ENCODE assay signal across 8 cellular contexts in the genomic region with DNA sequence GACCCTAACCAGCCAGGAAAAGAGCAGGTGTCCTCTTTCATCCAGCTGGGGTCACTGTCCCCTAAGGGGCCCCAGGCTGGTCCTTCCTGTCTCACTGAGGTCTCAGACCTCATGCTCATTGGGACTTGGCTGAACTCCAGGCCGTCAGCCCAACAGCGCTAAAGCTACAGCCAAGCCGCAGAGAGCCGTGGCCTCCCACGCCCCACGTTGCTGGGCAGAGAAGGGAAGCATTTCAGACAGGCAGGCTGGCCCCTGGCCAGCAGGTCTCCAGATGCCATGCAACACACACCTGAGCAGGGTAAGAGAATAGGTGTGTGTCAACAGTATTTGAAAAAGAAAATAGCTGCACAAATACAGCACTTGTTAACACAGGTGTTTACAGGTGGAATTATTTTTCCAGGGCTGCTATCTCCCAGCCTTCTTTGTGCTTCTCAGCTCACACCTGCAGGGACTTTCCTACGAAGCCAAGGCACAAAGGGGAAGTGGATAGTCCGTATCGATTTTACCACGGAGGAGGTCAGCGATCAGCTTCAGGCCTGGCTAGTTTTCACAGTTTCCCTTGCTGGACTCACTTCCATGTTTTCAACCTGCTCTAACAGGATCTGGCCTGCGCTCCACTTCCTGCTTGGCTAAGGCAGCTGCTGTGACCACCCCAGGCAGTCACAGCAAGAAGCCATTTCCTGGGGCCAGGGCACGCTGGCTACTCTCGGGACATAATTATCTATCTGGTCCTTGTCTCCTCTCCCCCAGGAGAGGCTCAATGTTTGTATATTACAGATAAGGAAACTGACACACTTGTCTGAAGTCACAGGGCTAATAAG.
DNase-seq lines count a peak whose midpoint lies in the region; ATAC-seq, FAIRE-seq and TF ChIP-seq lines count a peak whose summit lies in the region.

No MANE protein-coding gene starts in this region.

- no peak overlapping the region for H4K12ac ChIP-seq in trophoblast cell (ENCODE audit: low read depth, low read length)

- no CpG with 5 or more reads among the region's 14 CpGs for WGBS in trophoblast cell (ENCODE audit: extremely low coverage, insufficient coverage, insufficient read length)

- H2AFZ ChIP-seq in SU-DHL-6 (ENCODE audit: low read depth, low read length, severe bottlenecking) = no peak overlapping the region
- H2AFZ ChIP-seq in trophoblast cell (ENCODE audit: insufficient read depth, low read length, poor library complexity) = no peak overlapping the region

- H3K27ac ChIP-seq in SU-DHL-6 (ENCODE audit: low read depth, low read length) (peak overlapping the region; percentile 34), cardiac muscle cell (no peak overlapping the region), trophoblast cell (ENCODE audit: low read depth, low read length) (no peak overlapping the region)

- DNase-seq in GM18507 (ENCODE audit: extremely low spot score, insufficient read length, low read depth) = peak; percentile 76
- DNase-seq in MV-4-11 (lab: John Stamatoyannopoulos, UW) = peak; percentile 81
- peak; percentile 71 to 85 for DNase-seq in cardiac muscle cell (ENCODE audit: low read depth in 1 of 2, low spot score in 1 of 2)
- DNase-seq in trophoblast cell = peak; percentile 40 to 44
- no peak for DNase-seq in stimulated activated CD4-positive, alpha-beta T cell treated with anti-CD3 and anti-CD28 coated beads, Interleukin-4, amount 100 ng/mL, for 1 hour
- DNase-seq in activated CD4-positive, alpha-beta T cell treated with anti-CD3 and anti-CD28 coated beads, Interleukin-2, amount 50 U/mL, for 4 hours = no peak

- no peak overlapping the region for H2BK120ac ChIP-seq in trophoblast cell (ENCODE audit: insufficient read depth, low read length, poor library complexity)

- peak overlapping the region; percentile 40 for H4K91ac ChIP-seq in trophoblast cell (ENCODE audit: low read depth, low read length)

- H3K36me3 ChIP-seq in SU-DHL-6 (ENCODE audit: low read length) = no peaks in the 10 kb centered on the region
- no peaks in the 10 kb centered on the region for H3K36me3 ChIP-seq in cardiac muscle cell
- no peaks in the 10 kb centered on the region for H3K36me3 ChIP-seq in trophoblast cell (ENCODE audit: control insufficient read depth in 1 of 2, insufficient read depth in 2 of 2, low read length in 2 of 2)

- peaks cover 4% of the 10 kb centered on the region; the same call in 1 of the 2 replicates for H3F3A ChIP-seq in SU-DHL-6 (ENCODE audit: insufficient read depth)

- no peak overlapping the region for H3K4me3 ChIP-seq in SU-DHL-6 (ENCODE audit: insufficient read depth, low read length, poor library complexity, severe bottlenecking)
- H3K4me3 ChIP-seq in cardiac muscle cell = no peak overlapping the region
- H3K4me3 ChIP-seq in trophoblast cell (ENCODE audit: low read depth, low read length) = no peak overlapping the region

- no peak overlapping the region for H2AK5ac ChIP-seq in trophoblast cell (ENCODE audit: low read length)

- peak overlapping the region; percentile 23 for H4K8ac ChIP-seq in trophoblast cell (ENCODE audit: low read depth, low read length)

- TF ChIP-seq CTCF in SU-DHL-6 (IDR thresholded peaks at IDR 0.05; ENCODE audit: insufficient read depth, low read length, poor library complexity, severe bottlenecking) (no peak), cardiac muscle cell (IDR thresholded peaks at IDR 0.05; ENCODE audit: low read depth, low read length) (peak; percentile 19)

- no peak overlapping the region for H3K4ac ChIP-seq in trophoblast cell (ENCODE audit: low read depth, low read length)

- H3K14ac ChIP-seq in trophoblast cell (ENCODE audit: low read length) = peak overlapping the region; percentile 28

- H3K9ac ChIP-seq in SU-DHL-6 (ENCODE audit: low read length) (0 out of 2 replicates have a peak overlapping the region, but pooled peaks have one; percentile 6), trophoblast cell (ENCODE audit: low read length) (no peak overlapping the region)

- H3K4me2 ChIP-seq in SU-DHL-6 (ENCODE audit: low read depth, low read length, poor library complexity, severe bottlenecking) = peak overlapping the region; percentile 23
- H3K4me2 ChIP-seq in trophoblast cell (ENCODE audit: low read length) = no peak overlapping the region

- peak; percentile 98 for FAIRE-seq in GM18507 (lab: Jason Lieb, UNC)

- H3K9me3 ChIP-seq in SU-DHL-6 (ENCODE audit: insufficient read depth, low read length) = no peaks in the 10 kb centered on the region
- H3K9me3 ChIP-seq in cardiac muscle cell (ENCODE audit: low read depth) = no peaks in the 10 kb centered on the region
- peaks cover 3% of the 10 kb centered on the region for H3K9me3 ChIP-seq in trophoblast cell (ENCODE audit: insufficient read depth, low read depth, low read length)

- ATAC-seq in HG02623 (IDR thresholded peaks at IDR 0.05; ENCODE audit: unreplicated experiment) = peak; percentile 56

- H3K9me2 ChIP-seq in SU-DHL-6 (replicated peaks; ENCODE audit: insufficient read depth, low read length) = no peaks in the 10 kb centered on the region

- H3K79me1 ChIP-seq in trophoblast cell (ENCODE audit: low read length) = peaks cover 3% of the 10 kb centered on the region

- H2BK12ac ChIP-seq in trophoblast cell (ENCODE audit: low read length) = no peak overlapping the region

- H3K79me2 ChIP-seq in SU-DHL-6 (ENCODE audit: insufficient read depth, low read length) (no peaks in the 10 kb centered on the region), trophoblast cell (ENCODE audit: control insufficient read depth, insufficient read depth, low read length, poor library complexity) (no peaks in the 10 kb centered on the region)

- no peak overlapping the region for H2BK5ac ChIP-seq in trophoblast cell (ENCODE audit: low read depth, low read length, poor library complexity)

- H4K20me1 ChIP-seq in SU-DHL-6 (ENCODE audit: low read depth, low read length) = no peaks in the 10 kb centered on the region

- no peaks in the 10 kb centered on the region for H3K27me3 ChIP-seq in SU-DHL-6 (ENCODE audit: low read length)
- no peaks in the 10 kb centered on the region for H3K27me3 ChIP-seq in cardiac muscle cell
- H3K27me3 ChIP-seq in trophoblast cell (ENCODE audit: insufficient read depth, low read length) = no peaks in the 10 kb centered on the region

- no peak overlapping the region for H3K18ac ChIP-seq in trophoblast cell (ENCODE audit: low read length)

- H3K4me1 ChIP-seq in cardiac muscle cell (ENCODE audit: low read depth) (peaks cover 10% of the 10 kb centered on the region), trophoblast cell (ENCODE audit: control insufficient read depth in 1 of 2, insufficient read depth in 2 of 2, low read length in 2 of 2) (peaks cover 8 to 9% of the 10 kb centered on the region in 2 experiments)

- no peak overlapping the region for H3K23ac ChIP-seq in trophoblast cell (ENCODE audit: low read length)

Comparison
In these comparisons a context has a peak if more than half of its experiments do, and no peak if none do; other contexts are left out.
1. DNase-seq: peak in GM18507 (single experiment), MV-4-11 (single experiment), cardiac muscle cell (2 of 2) and trophoblast cell (2 of 2); none in stimulated activated CD4-positive, alpha-beta T cell treated with anti-CD3 and anti-CD28 coated beads, Interleukin-4, amount 100 ng/mL, for 1 hour (single experiment) and activated CD4-positive, alpha-beta T cell treated with anti-CD3 and anti-CD28 coated beads, Interleukin-2, amount 50 U/mL, for 4 hours (0 of 2).